In the genomic region with DNA sequence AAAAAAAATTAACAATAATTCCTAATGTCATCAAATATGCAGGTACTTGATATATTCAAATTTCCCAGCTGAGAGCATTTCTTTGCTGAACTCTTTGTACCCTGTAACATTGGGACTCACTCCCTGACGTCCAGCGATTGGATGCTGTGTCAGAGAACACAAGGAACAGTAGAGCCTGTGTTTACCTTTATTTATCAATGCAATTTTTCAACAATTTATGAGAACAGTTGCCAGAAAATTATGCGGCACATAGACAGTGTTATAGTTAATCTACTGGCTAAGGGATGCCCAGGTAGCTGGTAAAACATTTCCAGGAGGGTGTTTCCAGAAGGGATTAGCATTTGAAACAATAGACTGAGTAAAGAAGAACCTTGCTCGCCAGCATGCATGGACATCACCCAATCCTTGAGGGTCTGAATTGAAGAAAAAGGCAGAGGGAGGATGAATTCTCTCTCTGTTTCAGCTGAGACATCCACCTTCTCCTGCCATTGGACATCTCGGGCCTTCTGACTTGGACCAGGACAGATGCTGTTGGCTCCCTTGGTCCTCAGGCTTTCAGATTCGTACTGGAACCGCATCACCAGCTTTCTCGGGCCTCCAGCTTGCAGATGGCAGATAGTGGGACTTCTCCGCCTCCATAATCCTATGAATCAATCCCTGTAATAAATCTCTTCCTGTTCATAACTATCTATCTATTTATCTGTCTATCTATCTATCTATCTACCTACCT, we compare ENCODE assay signal across 1 cellular context.
TF ChIP-seq lines count a peak whose summit lies in the region.

No MANE protein-coding gene starts in this region.

TF ChIP-seq in HepG2, 621 proteins besides CTCF, POLR2A, EP300 and RAD21 (continues in another document):
- peak; percentile 46 for TF ChIP-seq ZNF883 (CRISPR knock-in tag; IDR thresholded peaks at IDR 0.05; ENCODE audit: not compliant biosample characterization)
- 0 out of 2 replicates have a peak, but pooled peaks have one; percentile 27 for TF ChIP-seq ZNF235 (CRISPR knock-in tag; IDR thresholded peaks at IDR 0.05; ENCODE audit: borderline replicate concordance)
- TF ChIP-seq BCL6 (CRISPR knock-in tag; IDR thresholded peaks at IDR 0.05): peak; percentile 11; the same call in 1 of the 2 replicates
- TF ChIP-seq ZSCAN21 (CRISPR knock-in tag; IDR thresholded peaks at IDR 0.05; ENCODE audit: borderline replicate concordance): 0 out of 2 replicates have a peak, but pooled peaks have one; percentile 45
- TF ChIP-seq ZNF292 (CRISPR knock-in tag; IDR thresholded peaks at IDR 0.05; ENCODE audit: borderline replicate concordance, low read depth): peak; percentile 15; the same call in 1 of the 2 replicates
- TF ChIP-seq ZNF44 (CRISPR knock-in tag; IDR thresholded peaks at IDR 0.05): 0 out of 2 replicates have a peak, but pooled peaks have one; percentile 65
- no peak for TF ChIP-seq ATF7 (IDR thresholded peaks at IDR 0.05)
- no peak for TF ChIP-seq ATF7 (CRISPR knock-in tag; IDR thresholded peaks at IDR 0.05)
- TF ChIP-seq DPF2 (CRISPR knock-in tag; IDR thresholded peaks at IDR 0.05; ENCODE audit: borderline replicate concordance, low read depth): 0 out of 2 replicates have a peak, but pooled peaks have one; percentile 23
- TF ChIP-seq ZNF775 (CRISPR knock-in tag; IDR thresholded peaks at IDR 0.05; ENCODE audit: borderline replicate concordance): no peak
- TF ChIP-seq BRD4 (CRISPR knock-in tag; IDR thresholded peaks at IDR 0.05): no peak
- TF ChIP-seq YY1 (IDR thresholded peaks at IDR 0.05; ENCODE audit: insufficient read depth, insufficient replicate concordance, low read depth, low read length): no peak
- TF ChIP-seq ZBTB20 (CRISPR knock-in tag; IDR thresholded peaks at IDR 0.05; ENCODE audit: borderline replicate concordance, low read depth): no peak
- TF ChIP-seq, protein P1, sequence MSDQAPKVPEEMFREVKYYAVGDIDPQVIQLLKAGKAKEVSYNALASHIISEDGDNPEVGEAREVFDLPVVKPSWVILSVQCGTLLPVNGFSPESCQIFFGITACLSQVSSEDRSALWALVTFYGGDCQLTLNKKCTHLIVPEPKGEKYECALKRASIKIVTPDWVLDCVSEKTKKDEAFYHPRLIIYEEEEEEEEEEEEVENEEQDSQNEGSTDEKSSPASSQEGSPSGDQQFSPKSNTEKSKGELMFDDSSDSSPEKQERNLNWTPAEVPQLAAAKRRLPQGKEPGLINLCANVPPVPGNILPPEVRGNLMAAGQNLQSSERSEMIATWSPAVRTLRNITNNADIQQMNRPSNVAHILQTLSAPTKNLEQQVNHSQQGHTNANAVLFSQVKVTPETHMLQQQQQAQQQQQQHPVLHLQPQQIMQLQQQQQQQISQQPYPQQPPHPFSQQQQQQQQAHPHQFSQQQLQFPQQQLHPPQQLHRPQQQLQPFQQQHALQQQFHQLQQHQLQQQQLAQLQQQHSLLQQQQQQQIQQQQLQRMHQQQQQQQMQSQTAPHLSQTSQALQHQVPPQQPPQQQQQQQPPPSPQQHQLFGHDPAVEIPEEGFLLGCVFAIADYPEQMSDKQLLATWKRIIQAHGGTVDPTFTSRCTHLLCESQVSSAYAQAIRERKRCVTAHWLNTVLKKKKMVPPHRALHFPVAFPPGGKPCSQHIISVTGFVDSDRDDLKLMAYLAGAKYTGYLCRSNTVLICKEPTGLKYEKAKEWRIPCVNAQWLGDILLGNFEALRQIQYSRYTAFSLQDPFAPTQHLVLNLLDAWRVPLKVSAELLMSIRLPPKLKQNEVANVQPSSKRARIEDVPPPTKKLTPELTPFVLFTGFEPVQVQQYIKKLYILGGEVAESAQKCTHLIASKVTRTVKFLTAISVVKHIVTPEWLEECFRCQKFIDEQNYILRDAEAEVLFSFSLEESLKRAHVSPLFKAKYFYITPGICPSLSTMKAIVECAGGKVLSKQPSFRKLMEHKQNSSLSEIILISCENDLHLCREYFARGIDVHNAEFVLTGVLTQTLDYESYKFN (CRISPR knock-in tag; conservative IDR thresholded peaks at IDR 0.05): peak; percentile 68
- TF ChIP-seq PITX1 (CRISPR knock-in tag; IDR thresholded peaks at IDR 0.05): peak; percentile 92
- TF ChIP-seq DNMT1 (CRISPR knock-in tag; IDR thresholded peaks at IDR 0.05): 0 out of 2 replicates have a peak, but pooled peaks have one; percentile 31
- TF ChIP-seq FOXA1 (IDR thresholded peaks at IDR 0.05): no peak
- 0 out of 2 replicates have a peak, but pooled peaks have one; percentile 24 for TF ChIP-seq FOXA1 (CRISPR knock-in tag; IDR thresholded peaks at IDR 0.05)
- 0 out of 2 replicates have a peak, but pooled peaks have one; percentile 5 for TF ChIP-seq MTA1 (CRISPR knock-in tag; IDR thresholded peaks at IDR 0.05; ENCODE audit: borderline replicate concordance)
- no peak for TF ChIP-seq KDM3A (CRISPR knock-in tag; IDR thresholded peaks at IDR 0.05; ENCODE audit: low read depth)
- peak; percentile 54; the same call in 1 of the 2 replicates for TF ChIP-seq SIX1 (CRISPR knock-in tag; IDR thresholded peaks at IDR 0.05; ENCODE audit: borderline replicate concordance)
- TF ChIP-seq, protein P2, sequence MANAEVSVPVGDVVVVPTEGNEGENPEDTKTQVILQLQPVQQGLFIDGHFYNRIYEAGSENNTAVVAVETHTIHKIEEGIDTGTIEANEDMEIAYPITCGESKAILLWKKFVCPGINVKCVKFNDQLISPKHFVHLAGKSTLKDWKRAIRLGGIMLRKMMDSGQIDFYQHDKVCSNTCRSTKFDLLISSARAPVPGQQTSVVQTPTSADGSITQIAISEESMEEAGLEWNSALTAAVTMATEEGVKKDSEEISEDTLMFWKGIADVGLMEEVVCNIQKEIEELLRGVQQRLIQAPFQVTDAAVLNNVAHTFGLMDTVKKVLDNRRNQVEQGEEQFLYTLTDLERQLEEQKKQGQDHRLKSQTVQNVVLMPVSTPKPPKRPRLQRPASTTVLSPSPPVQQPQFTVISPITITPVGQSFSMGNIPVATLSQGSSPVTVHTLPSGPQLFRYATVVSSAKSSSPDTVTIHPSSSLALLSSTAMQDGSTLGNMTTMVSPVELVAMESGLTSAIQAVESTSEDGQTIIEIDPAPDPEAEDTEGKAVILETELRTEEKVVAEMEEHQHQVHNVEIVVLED (CRISPR knock-in tag; IDR thresholded peaks at IDR 0.05; ENCODE audit: borderline replicate concordance): peak; percentile 37; the same call in 1 of the 2 replicates
- 0 out of 2 replicates have a peak, but pooled peaks have one; percentile 25 for TF ChIP-seq REL (CRISPR knock-in tag; conservative IDR thresholded peaks at IDR 0.05)
- TF ChIP-seq TCF12 (IDR thresholded peaks at IDR 0.05): no peak
- TF ChIP-seq TCF12 (CRISPR knock-in tag; IDR thresholded peaks at IDR 0.05): peak; percentile 66; the same call in 1 of the 2 replicates
- TF ChIP-seq HNF4G (IDR thresholded peaks at IDR 0.05; ENCODE audit: borderline replicate concordance, low read depth, low read length): 0 out of 2 replicates have a peak, but pooled peaks have one; percentile 29
- TF ChIP-seq HNF4G (CRISPR knock-in tag; IDR thresholded peaks at IDR 0.05; ENCODE audit: borderline replicate concordance, low read depth): no peak
- peak; percentile 38; the same call in 1 of the 2 replicates for TF ChIP-seq CREM (IDR thresholded peaks at IDR 0.05)
- TF ChIP-seq CREM (CRISPR knock-in tag; IDR thresholded peaks at IDR 0.05): no peak
- peak; percentile 85 for TF ChIP-seq SOX5 (CRISPR knock-in tag; IDR thresholded peaks at IDR 0.05; ENCODE audit: borderline replicate concordance)
- 0 out of 2 replicates have a peak, but pooled peaks have one; percentile 38 for TF ChIP-seq CAMTA2 (CRISPR knock-in tag; IDR thresholded peaks at IDR 0.05; ENCODE audit: borderline replicate concordance)
- 0 out of 2 replicates have a peak, but pooled peaks have one; percentile 23 for TF ChIP-seq SOX13 (IDR thresholded peaks at IDR 0.05)
- peak in 1 of 2 experiments; percentile 95; a peak in 2 of 4 replicates for TF ChIP-seq SOX13 (CRISPR knock-in tag; conservative IDR thresholded peaks at IDR 0.05 in 1 of 2, IDR thresholded peaks at IDR 0.05 in 1 of 2)
- 0 out of 2 replicates have a peak, but pooled peaks have one; percentile 46 for TF ChIP-seq ZNF317 (CRISPR knock-in tag; IDR thresholded peaks at IDR 0.05)
- no peak for TF ChIP-seq SOX6 (IDR thresholded peaks at IDR 0.05)
- TF ChIP-seq SOX6 (CRISPR knock-in tag; IDR thresholded peaks at IDR 0.05): peak; percentile 89
- TF ChIP-seq ZEB1 (IDR thresholded peaks at IDR 0.05; ENCODE audit: insufficient replicate concordance, low read depth): peak; percentile 28
- peak; percentile 47 for TF ChIP-seq GATAD2A (CRISPR knock-in tag; IDR thresholded peaks at IDR 0.05)
- peak; percentile 88; the same call in 1 of the 2 replicates for TF ChIP-seq ZBTB38 (CRISPR knock-in tag; IDR thresholded peaks at IDR 0.05)
- TF ChIP-seq, protein P3, sequence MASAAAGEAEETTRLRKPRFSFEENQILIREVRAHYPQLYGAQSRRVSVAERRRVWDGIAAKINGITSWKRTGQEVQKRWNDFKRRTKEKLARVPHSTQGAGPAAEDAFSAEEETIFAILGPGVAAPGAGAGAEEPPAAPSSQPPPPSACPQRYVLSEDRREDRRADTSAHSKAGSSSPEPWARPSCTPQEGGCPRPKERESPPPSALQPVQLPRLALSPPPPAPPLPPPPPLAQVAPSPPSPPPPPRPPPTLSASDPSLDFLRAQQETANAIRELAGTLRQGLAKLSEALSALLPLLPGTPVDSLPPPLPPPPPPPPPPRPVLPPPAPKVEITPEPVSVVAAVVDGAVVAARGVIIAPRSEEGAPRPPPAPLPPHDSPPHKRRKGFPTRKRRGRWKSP (CRISPR knock-in tag; IDR thresholded peaks at IDR 0.05): no peak
- TF ChIP-seq, protein P4, sequence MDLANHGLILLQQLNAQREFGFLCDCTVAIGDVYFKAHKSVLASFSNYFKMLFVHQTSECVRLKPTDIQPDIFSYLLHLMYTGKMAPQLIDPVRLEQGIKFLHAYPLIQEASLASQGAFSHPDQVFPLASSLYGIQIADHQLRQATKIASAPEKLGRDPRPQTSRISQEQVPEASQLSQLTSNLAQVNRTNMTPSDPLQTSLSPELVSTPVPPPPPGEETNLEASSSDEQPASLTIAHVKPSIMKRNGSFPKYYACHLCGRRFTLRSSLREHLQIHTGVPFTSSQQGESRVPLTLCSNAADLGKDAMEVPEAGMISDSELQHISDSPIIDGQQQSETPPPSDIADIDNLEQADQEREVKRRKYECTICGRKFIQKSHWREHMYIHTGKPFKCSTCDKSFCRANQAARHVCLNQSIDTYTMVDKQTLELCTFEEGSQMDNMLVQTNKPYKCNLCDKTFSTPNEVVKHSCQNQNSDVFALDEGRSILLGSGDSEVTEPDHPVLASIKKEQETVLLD (CRISPR knock-in tag; IDR thresholded peaks at IDR 0.05; ENCODE audit: low read depth): no peak
- TF ChIP-seq, protein P5, sequence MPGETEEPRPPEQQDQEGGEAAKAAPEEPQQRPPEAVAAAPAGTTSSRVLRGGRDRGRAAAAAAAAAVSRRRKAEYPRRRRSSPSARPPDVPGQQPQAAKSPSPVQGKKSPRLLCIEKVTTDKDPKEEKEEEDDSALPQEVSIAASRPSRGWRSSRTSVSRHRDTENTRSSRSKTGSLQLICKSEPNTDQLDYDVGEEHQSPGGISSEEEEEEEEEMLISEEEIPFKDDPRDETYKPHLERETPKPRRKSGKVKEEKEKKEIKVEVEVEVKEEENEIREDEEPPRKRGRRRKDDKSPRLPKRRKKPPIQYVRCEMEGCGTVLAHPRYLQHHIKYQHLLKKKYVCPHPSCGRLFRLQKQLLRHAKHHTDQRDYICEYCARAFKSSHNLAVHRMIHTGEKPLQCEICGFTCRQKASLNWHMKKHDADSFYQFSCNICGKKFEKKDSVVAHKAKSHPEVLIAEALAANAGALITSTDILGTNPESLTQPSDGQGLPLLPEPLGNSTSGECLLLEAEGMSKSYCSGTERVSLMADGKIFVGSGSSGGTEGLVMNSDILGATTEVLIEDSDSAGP (CRISPR knock-in tag; IDR thresholded peaks at IDR 0.05; ENCODE audit: borderline replicate concordance): no peak
- TF ChIP-seq FOXA3 (CRISPR knock-in tag; IDR thresholded peaks at IDR 0.05): 0 out of 2 replicates have a peak, but pooled peaks have one; percentile 11
- TF ChIP-seq, protein P6, sequence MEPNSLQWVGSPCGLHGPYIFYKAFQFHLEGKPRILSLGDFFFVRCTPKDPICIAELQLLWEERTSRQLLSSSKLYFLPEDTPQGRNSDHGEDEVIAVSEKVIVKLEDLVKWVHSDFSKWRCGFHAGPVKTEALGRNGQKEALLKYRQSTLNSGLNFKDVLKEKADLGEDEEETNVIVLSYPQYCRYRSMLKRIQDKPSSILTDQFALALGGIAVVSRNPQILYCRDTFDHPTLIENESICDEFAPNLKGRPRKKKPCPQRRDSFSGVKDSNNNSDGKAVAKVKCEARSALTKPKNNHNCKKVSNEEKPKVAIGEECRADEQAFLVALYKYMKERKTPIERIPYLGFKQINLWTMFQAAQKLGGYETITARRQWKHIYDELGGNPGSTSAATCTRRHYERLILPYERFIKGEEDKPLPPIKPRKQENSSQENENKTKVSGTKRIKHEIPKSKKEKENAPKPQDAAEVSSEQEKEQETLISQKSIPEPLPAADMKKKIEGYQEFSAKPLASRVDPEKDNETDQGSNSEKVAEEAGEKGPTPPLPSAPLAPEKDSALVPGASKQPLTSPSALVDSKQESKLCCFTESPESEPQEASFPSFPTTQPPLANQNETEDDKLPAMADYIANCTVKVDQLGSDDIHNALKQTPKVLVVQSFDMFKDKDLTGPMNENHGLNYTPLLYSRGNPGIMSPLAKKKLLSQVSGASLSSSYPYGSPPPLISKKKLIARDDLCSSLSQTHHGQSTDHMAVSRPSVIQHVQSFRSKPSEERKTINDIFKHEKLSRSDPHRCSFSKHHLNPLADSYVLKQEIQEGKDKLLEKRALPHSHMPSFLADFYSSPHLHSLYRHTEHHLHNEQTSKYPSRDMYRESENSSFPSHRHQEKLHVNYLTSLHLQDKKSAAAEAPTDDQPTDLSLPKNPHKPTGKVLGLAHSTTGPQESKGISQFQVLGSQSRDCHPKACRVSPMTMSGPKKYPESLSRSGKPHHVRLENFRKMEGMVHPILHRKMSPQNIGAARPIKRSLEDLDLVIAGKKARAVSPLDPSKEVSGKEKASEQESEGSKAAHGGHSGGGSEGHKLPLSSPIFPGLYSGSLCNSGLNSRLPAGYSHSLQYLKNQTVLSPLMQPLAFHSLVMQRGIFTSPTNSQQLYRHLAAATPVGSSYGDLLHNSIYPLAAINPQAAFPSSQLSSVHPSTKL (CRISPR knock-in tag; IDR thresholded peaks at IDR 0.05): peak; percentile 46; the same call in 1 of the 2 replicates
- no peak for TF ChIP-seq SP1 (IDR thresholded peaks at IDR 0.05)
- no peak for TF ChIP-seq SP1 (CRISPR knock-in tag; IDR thresholded peaks at IDR 0.05)
- TF ChIP-seq HNF4A (CRISPR knock-in tag; IDR thresholded peaks at IDR 0.05): peak; percentile 66
- TF ChIP-seq TBP (CRISPR knock-in tag; IDR thresholded peaks at IDR 0.05): no peak
- TF ChIP-seq ZSCAN25 (CRISPR knock-in tag; IDR thresholded peaks at IDR 0.05): 0 out of 2 replicates have a peak, but pooled peaks have one; percentile 37
- no peak for TF ChIP-seq ZNF75D (CRISPR knock-in tag; IDR thresholded peaks at IDR 0.05; ENCODE audit: borderline replicate concordance)
- TF ChIP-seq SNAI1 (CRISPR knock-in tag; IDR thresholded peaks at IDR 0.05; ENCODE audit: borderline replicate concordance): 0 out of 2 replicates have a peak, but pooled peaks have one; percentile 44
- 0 out of 2 replicates have a peak, but pooled peaks have one; percentile 24 for TF ChIP-seq HDAC2 (CRISPR knock-in tag; IDR thresholded peaks at IDR 0.05)
- TF ChIP-seq ZNF33B (CRISPR knock-in tag; IDR thresholded peaks at IDR 0.05): 0 out of 2 replicates have a peak, but pooled peaks have one; percentile 52
